ENCODE assay signal across 8 cellular contexts in genomic region chr18:56575819-56576663, GRCh38.
DNase-seq lines count a peak whose midpoint lies in the region; ATAC-seq, FAIRE-seq and TF ChIP-seq lines count a peak whose summit lies in the region.

No MANE protein-coding gene starts in this region.

- H3K9me3 ChIP-seq in prostate gland = no peaks in the 10 kb centered on the region

- H3K4me1 ChIP-seq in prostate gland (replicated peaks) = no peaks in the 10 kb centered on the region

- no peaks in the 10 kb centered on the region for H3K36me3 ChIP-seq in prostate gland

- H3K4me3 ChIP-seq in prostate gland = no peak overlapping the region

- WGBS in prostate gland = 31% methylated on average over 8 of the region's 8 CpGs

- no peak for TF ChIP-seq POLR2A in prostate gland (IDR thresholded peaks at IDR 0.05)

- no peak for FAIRE-seq in GM19239 (lab: Jason Lieb, UNC)

- H3K27ac ChIP-seq in C4-2B = no peak overlapping the region
- H3K27ac ChIP-seq in prostate gland = no peak overlapping the region

- DNase-seq in GM19239 (ENCODE audit: insufficient read length, low spot score) (peak; percentile 40), NAMALWA (ENCODE audit: low spot score) (peak; percentile 82), foreskin melanocyte (peak; percentile 29), prostate gland (ENCODE audit: low spot score) (no peak)
- DNase-seq in central memory CD4-positive, alpha-beta T cell = no peak
- DNase-seq in effector CD8-positive, alpha-beta T cell (lab: John Stamatoyannopoulos, UW) = no peak

- TF ChIP-seq CTCF in C4-2B (conservative IDR thresholded peaks at IDR 0.05) = peak; percentile 75
- peak; percentile 26 to 82 (median 72) for TF ChIP-seq CTCF in prostate gland (IDR thresholded peaks at IDR 0.05)

- ATAC-seq in SK-N-SH treated with all-trans-retinoic acid at 6 μM for 48 hours = peak; percentile 97

- no peaks in the 10 kb centered on the region for H3K27me3 ChIP-seq in prostate gland (replicated peaks; ENCODE audit: insufficient read depth)

- intact Hi-C loops in prostate gland (cut with DNase I) = loop anchor here (2.0 to 10.0 kb wide), 3 partner anchors 1159 to 1341 kb away; no protein-coding TSS in a partner anchor

TF ChIP-seq in SK-N-SH treated with all-trans-retinoic acid at 6 μM for 48 hours, 23 proteins besides CTCF, POLR2A, EP300 and RAD21:
- TF ChIP-seq ZNF8 (CRISPR knock-in tag; IDR thresholded peaks at IDR 0.05) = no peak
- TF ChIP-seq CSDC2 (CRISPR knock-in tag; IDR thresholded peaks at IDR 0.05) = no peak
- no peak for TF ChIP-seq ESRRG (CRISPR knock-in tag; IDR thresholded peaks at IDR 0.05)
- no peak for TF ChIP-seq POU6F1 (CRISPR knock-in tag; IDR thresholded peaks at IDR 0.05; ENCODE audit: borderline replicate concordance, low read depth)
- no peak for TF ChIP-seq BACH2 (CRISPR knock-in tag; IDR thresholded peaks at IDR 0.05; ENCODE audit: borderline replicate concordance)
- TF ChIP-seq ZFP3 (CRISPR knock-in tag; IDR thresholded peaks at IDR 0.05) = no peak
- TF ChIP-seq ZNF70 (CRISPR knock-in tag; IDR thresholded peaks at IDR 0.05) = no peak

Comparison
In these comparisons a context has a peak if more than half of its experiments do, and no peak if none do; other contexts are left out.
1. DNase-seq: peak in GM19239 (single experiment), NAMALWA (single experiment) and foreskin melanocyte (single experiment); none in prostate gland (single experiment), central memory CD4-positive, alpha-beta T cell (single experiment) and effector CD8-positive, alpha-beta T cell (single experiment).